In the genomic region with DNA sequence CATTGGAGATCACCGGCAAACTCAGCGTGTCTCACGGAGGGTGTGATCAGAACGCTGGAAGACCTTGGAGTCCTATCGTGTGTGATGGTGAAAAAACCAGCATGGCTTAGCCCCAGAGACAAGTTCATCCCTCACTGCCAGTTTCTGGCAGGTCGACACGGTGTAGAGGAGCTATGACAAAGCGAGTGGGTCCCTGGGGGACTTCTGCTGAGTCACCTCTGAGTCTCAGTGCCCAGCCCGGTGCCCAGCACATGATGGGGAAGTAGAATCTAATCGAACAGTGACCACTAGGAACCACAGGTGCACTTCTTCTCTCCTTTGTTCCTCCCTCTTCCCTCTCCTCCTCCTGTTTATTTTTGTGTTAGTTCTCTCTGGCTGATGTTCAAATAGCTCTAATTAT, we compare ENCODE assay signal across 24 cellular contexts. TPM values are rescaled to one million over a fixed set of nuclear protein-coding genes. Genes with fewer than 3 reads are reported as not detected.
DNase-seq lines count a peak whose midpoint lies in the region; ATAC-seq and TF ChIP-seq lines count a peak whose summit lies in the region.
"Had no signal": no experiment of that assay in that cellular context is flagged by ENCODE, and none has a peak within 500 bp of the region (broad histone marks: within the 10 kb centered on the region; RNA-seq: fewer than 3 reads in every experiment).

No MANE protein-coding gene starts in this region.

- no peak for TF ChIP-seq POLR2A in heart left ventricle (IDR thresholded peaks at IDR 0.05)

- no peaks in the 10 kb centered on the region for H3K79me2 ChIP-seq in OCI-LY3 (ENCODE audit: low read length)

- H2AFZ ChIP-seq in OCI-LY3 (ENCODE audit: low read depth, low read length): no peak overlapping the region

- H3K27me3 ChIP-seq in heart left ventricle (peaks cover 0 to 15% (median 0%) of the 10 kb centered on the region in 9 donors), OCI-LY3 (ENCODE audit: low read depth, low read length) (peaks cover 48% of the 10 kb centered on the region)
- H3K27me3 ChIP-seq: BE2C had no signal

- 61 to 76% (median 70%) methylated on average over 10 of the region's 10 CpGs for WGBS in heart left ventricle, 4 donors

- no peaks in the 10 kb centered on the region for H3K9me3 ChIP-seq in heart left ventricle
- H3K9me3 ChIP-seq in OCI-LY3 (ENCODE audit: insufficient read depth, low read length): no peaks in the 10 kb centered on the region
- H3K9me3 ChIP-seq: BE2C, SK-N-SH had no signal

- H4K20me1 ChIP-seq in OCI-LY3 (ENCODE audit: insufficient read depth, low read length): no peaks in the 10 kb centered on the region

- H3K36me3 ChIP-seq in heart left ventricle (no peaks in the 10 kb centered on the region), OCI-LY3 (replicated peaks; ENCODE audit: low read depth, low read length) (no peaks in the 10 kb centered on the region)
- H3K36me3 ChIP-seq: BE2C had no signal

- H3K27me3 Mint-ChIP-seq in neural crest cell (ENCODE audit: low read depth): peaks cover 7% of the 10 kb centered on the region

- H3K9me3 Mint-ChIP-seq in neural crest cell: no peaks in the 10 kb centered on the region

- H3K4me3 ChIP-seq in heart left ventricle (no peak overlapping the region), GM12865 (ENCODE audit: low read depth, low read length) (no peak overlapping the region), OCI-LY3 (ENCODE audit: low read length) (0 out of 2 replicates have a peak overlapping the region, but pooled peaks have one; percentile 43)

- intact Hi-C loops in heart left ventricle (cut with DNase I): no loop called here
- intact Hi-C loops in Right ventricle myocardium inferior (cut with DNase I): no loop called here

- peaks cover 11% of the 10 kb centered on the region for H3K4me1 Mint-ChIP-seq in neural crest cell

- H3K27ac ChIP-seq in heart left ventricle: peak overlapping the region in 10 of 12 donors; percentile 50 to 79 (median 61)
- H3K27ac ChIP-seq in OCI-LY3 (ENCODE audit: low read length): no peak overlapping the region

- no peak for DNase-seq in heart left ventricle
- DNase-seq in Right ventricle myocardium inferior (ENCODE audit: missing footprints): no peak
- peak; percentile 15 for DNase-seq in GM12865 (ENCODE audit: low read depth)
- DNase-seq in neural crest cell (ENCODE audit: low read depth, low spot score): no peak
- no peak for DNase-seq in NCI-H69 (lab: John Stamatoyannopoulos, UW)
- DNase-seq: 8988T, ACHN, BE2C, DMS153, GOT3, Karpas-422, NCI-H1105, NCI-H1436 treated with DMSO at 0.1 percent for 48 hours, NCI-H187 treated with DMSO at 0.1 percent for 48 hours, NCI-H2171 treated with DMSO at 0.1 percent for 48 hours, NCI-H524, NCI-H774, SK-N-SH, SW 1271 had no signal

- no peak overlapping the region for H3K4me3 Mint-ChIP-seq in neural crest cell

- H3K4me1 ChIP-seq in heart left ventricle (peaks cover 0 to 93% (median 30%) of the 10 kb centered on the region in 12 donors), OCI-LY3 (ENCODE audit: low read length) (peaks cover 49% of the 10 kb centered on the region)

- peak overlapping the region; percentile 12 for H3K27ac Mint-ChIP-seq in neural crest cell (ENCODE audit: unreplicated experiment)

- peak overlapping the region; percentile 69 for H3K4me2 ChIP-seq in OCI-LY3 (ENCODE audit: low read length)
- H3K4me2 ChIP-seq: SK-N-SH had no signal

- TF ChIP-seq CTCF in heart left ventricle (IDR thresholded peaks at IDR 0.05) (no peak), GM12865 (IDR thresholded peaks at IDR 0.05; ENCODE audit: insufficient read depth, low read depth, low read length, missing control alignments) (no peak), OCI-LY3 (IDR thresholded peaks at IDR 0.05; ENCODE audit: low read depth, low read length) (no peak), neural crest cell (conservative IDR thresholded peaks at IDR 0.05) (no peak)

- H3K9ac ChIP-seq in OCI-LY3 (ENCODE audit: low read length): no peak overlapping the region
- H3K9ac ChIP-seq: SK-N-SH had no signal

- ATAC-seq in heart left ventricle (no peak), Right ventricle myocardium inferior (no peak), HG03039 (IDR thresholded peaks at IDR 0.05; ENCODE audit: unreplicated experiment) (no peak), GM18870 (IDR thresholded peaks at IDR 0.05; ENCODE audit: unreplicated experiment) (no peak)

- no peaks in the 10 kb centered on the region for H3K36me3 Mint-ChIP-seq in neural crest cell (ENCODE audit: low read depth)
- H3K36me3 Mint-ChIP-seq: CD14-positive monocyte had no signal

RNA-seq across cellular contexts. Expression of gene KCNF1, which starts 45.9 kb away (rescaled TPM):
- total RNA-seq in heart left ventricle: under 1 TPM in 4 of 9 donors, not detected in 5; 0.20 to 0.36 (median 0.28) TPM
- polyA plus RNA-seq in heart left ventricle: under 1 TPM; 0.22 to 0.23 TPM
- 0.24 TPM for total RNA-seq in Right ventricle myocardium inferior
- 0.93 and 1.1 TPM in 2 replicates for total RNA-seq in neural crest cell
- total RNA-seq: OCI-LY7 had no signal
- polyA plus RNA-seq: CD14-positive monocyte had no signal

RNA-seq across cellular contexts. Expression of gene PDIA6, which starts 53.3 kb away (rescaled TPM):
- total RNA-seq in heart left ventricle (100 to 1,000 TPM in 6 of 9 donors, 10 to 100 TPM in 3; 78.2 to 178 (median 110) TPM), Right ventricle myocardium inferior (125 TPM), neural crest cell (235 and 248 TPM in 2 replicates)
- polyA plus RNA-seq in heart left ventricle: 100 to 1,000 TPM in 1 of 2 donors, 10 to 100 TPM in 1; 32.0 to 402 TPM
